Comparison of ENCODE assay signal across 1 cellular context in the genomic region with DNA sequence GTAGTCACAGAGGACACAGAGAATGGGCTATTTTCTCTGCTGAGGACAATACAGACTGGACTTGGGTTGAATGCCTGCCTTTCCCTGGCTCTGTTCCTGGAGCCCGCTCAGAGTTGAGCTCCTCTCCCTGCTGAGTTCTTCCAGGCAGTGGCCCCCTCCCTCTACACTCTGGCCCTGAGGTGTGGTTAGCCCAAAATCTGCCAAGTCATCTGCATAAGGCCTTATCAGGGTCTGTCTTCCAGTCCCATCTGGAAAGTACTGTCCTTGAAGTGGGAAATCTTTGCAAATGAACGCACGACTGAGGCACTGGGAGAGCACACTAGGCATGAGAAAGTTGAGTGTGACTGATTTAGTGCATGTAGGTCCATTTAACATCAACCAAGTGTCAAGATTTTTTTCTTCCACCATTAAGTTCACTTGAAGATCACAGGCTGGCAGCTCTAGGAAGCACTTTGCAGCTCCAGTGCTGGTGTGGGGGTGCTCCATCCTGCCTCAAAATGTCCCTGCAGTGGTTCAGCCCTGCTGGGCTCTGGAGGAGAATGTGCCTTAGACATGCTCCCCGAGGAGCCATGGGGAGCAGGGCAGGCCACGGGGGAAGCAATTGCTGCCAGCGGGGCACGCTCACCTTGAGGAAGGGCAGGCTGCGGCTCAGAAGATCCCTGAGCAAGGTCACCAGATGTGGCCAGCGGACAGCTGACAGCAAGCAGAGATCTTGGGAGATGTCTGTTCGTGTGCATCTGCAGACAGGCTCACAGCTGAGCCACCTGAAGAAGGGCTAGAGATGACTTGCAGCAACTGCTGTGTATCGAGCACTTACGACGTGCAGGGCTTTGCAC.
TF ChIP-seq lines count a peak whose summit lies in the region.

No MANE protein-coding gene starts in this region.

TF ChIP-seq in WTC11, 78 proteins besides CTCF, POLR2A, EP300 and RAD21:
- TF ChIP-seq HMGA2 (CRISPR knock-in tag; IDR thresholded peaks at IDR 0.05) (no peak), GTF2I (CRISPR knock-in tag; conservative IDR thresholded peaks at IDR 0.05) (no peak), ATF1 (CRISPR knock-in tag; IDR thresholded peaks at IDR 0.05) (no peak), GABPB1 (CRISPR knock-in tag; IDR thresholded peaks at IDR 0.05) (no peak), CREM (CRISPR knock-in tag; IDR thresholded peaks at IDR 0.05) (no peak), ZNF396 (CRISPR knock-in tag; IDR thresholded peaks at IDR 0.05; ENCODE audit: borderline replicate concordance) (no peak), SMAD4 (CRISPR knock-in tag; IDR thresholded peaks at IDR 0.05) (no peak)
- TF ChIP-seq, protein P1, sequence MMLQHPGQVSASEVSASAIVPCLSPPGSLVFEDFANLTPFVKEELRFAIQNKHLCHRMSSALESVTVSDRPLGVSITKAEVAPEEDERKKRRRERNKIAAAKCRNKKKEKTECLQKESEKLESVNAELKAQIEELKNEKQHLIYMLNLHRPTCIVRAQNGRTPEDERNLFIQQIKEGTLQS (CRISPR knock-in tag; conservative IDR thresholded peaks at IDR 0.05): no peak
- TF ChIP-seq, protein P2, sequence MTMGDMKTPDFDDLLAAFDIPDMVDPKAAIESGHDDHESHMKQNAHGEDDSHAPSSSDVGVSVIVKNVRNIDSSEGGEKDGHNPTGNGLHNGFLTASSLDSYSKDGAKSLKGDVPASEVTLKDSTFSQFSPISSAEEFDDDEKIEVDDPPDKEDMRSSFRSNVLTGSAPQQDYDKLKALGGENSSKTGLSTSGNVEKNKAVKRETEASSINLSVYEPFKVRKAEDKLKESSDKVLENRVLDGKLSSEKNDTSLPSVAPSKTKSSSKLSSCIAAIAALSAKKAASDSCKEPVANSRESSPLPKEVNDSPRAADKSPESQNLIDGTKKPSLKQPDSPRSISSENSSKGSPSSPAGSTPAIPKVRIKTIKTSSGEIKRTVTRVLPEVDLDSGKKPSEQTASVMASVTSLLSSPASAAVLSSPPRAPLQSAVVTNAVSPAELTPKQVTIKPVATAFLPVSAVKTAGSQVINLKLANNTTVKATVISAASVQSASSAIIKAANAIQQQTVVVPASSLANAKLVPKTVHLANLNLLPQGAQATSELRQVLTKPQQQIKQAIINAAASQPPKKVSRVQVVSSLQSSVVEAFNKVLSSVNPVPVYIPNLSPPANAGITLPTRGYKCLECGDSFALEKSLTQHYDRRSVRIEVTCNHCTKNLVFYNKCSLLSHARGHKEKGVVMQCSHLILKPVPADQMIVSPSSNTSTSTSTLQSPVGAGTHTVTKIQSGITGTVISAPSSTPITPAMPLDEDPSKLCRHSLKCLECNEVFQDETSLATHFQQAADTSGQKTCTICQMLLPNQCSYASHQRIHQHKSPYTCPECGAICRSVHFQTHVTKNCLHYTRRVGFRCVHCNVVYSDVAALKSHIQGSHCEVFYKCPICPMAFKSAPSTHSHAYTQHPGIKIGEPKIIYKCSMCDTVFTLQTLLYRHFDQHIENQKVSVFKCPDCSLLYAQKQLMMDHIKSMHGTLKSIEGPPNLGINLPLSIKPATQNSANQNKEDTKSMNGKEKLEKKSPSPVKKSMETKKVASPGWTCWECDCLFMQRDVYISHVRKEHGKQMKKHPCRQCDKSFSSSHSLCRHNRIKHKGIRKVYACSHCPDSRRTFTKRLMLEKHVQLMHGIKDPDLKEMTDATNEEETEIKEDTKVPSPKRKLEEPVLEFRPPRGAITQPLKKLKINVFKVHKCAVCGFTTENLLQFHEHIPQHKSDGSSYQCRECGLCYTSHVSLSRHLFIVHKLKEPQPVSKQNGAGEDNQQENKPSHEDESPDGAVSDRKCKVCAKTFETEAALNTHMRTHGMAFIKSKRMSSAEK (CRISPR knock-in tag; IDR thresholded peaks at IDR 0.05; ENCODE audit: borderline replicate concordance): no peak
- TF ChIP-seq, protein P3, sequence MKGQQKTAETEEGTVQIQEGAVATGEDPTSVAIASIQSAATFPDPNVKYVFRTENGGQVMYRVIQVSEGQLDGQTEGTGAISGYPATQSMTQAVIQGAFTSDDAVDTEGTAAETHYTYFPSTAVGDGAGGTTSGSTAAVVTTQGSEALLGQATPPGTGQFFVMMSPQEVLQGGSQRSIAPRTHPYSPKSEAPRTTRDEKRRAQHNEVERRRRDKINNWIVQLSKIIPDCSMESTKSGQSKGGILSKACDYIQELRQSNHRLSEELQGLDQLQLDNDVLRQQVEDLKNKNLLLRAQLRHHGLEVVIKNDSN (CRISPR knock-in tag; IDR thresholded peaks at IDR 0.05): no peak
- TF ChIP-seq, protein P4, sequence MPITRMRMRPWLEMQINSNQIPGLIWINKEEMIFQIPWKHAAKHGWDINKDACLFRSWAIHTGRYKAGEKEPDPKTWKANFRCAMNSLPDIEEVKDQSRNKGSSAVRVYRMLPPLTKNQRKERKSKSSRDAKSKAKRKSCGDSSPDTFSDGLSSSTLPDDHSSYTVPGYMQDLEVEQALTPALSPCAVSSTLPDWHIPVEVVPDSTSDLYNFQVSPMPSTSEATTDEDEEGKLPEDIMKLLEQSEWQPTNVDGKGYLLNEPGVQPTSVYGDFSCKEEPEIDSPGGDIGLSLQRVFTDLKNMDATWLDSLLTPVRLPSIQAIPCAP (CRISPR knock-in tag; IDR thresholded peaks at IDR 0.05): no peak
